Comparison of ENCODE assay signal across 11 cellular contexts in the genomic region with DNA sequence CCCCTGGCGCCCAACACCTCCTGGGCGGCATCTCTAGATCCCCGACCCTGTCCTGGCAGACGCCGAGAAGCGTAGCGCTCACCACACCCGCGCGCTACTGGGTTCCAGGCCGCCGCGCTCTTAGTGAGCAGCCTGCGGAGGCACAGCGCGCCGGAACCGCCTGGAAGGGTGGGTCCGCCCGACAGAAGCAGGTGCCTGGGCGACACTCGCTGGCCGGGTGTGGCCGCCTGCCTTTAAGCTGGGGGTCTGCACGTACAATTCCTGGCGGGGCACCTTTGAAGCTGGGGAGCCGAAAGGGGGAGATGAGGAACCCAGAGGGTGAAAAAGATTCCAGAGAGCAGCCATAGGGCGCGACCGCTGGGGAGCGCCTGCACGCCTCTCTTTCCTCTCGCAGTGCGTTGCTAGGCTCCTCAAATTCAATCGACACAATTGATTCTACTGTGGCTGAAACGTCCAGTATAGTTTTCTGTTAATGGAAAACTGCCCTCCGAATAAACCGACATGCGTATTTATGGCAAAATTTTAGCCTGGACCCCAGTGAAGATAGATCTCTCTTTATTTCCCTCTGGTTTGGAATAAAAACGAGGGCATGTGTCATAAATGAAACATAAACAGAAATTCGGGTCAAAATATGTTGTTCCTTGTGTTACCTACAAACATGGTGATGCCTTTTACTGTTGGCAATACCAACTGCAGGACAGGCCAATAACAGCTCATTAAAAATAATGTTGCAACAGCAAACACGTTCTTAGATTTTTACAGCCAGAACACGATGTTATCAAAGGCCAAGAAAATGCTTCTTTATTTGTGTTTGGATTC. TPM values are rescaled to one million over a fixed set of nuclear protein-coding genes. Genes with fewer than 3 reads are reported as not detected.
A peak's percentile ranks its signal among the peaks of the same experiment; 100 is the strongest.
DNase-seq lines count a peak whose midpoint lies in the region; ATAC-seq and TF ChIP-seq lines count a peak whose summit lies in the region.
"Had no signal": no experiment of that assay in that cellular context is flagged by ENCODE, and none has a peak within 500 bp of the region (broad histone marks: within the 10 kb centered on the region; RNA-seq: fewer than 3 reads in every experiment).

No MANE protein-coding gene starts in this region.

- no peak for TF ChIP-seq CTCF in sigmoid colon (IDR thresholded peaks at IDR 0.05)
- no peak for TF ChIP-seq CTCF in mesothelial cell of epicardium (IDR thresholded peaks at IDR 0.05; ENCODE audit: unreplicated experiment)

- intact Hi-C loops in sigmoid colon (cut with DNase I) = no loop called here

- peak; percentile 8 to 19 for ATAC-seq in activated T-cell treated with anti-CD3 and anti-CD28 coated beads, Interleukin-2, amount 50 U/mL, for 4 hours
- no peak for ATAC-seq in GM19467 (IDR thresholded peaks at IDR 0.05; ENCODE audit: unreplicated experiment)

- 2 to 5% methylated on average over 43 of the region's 43 CpGs for WGBS in sigmoid colon, 2 donors

- H3K4me3 ChIP-seq in sigmoid colon = no peak overlapping the region
- H3K4me3 ChIP-seq: MG63 had no signal

- H3K36me3 Mint-ChIP-seq in activated T-cell treated with anti-CD3 and anti-CD28 coated beads, Interleukin-2, amount 50 U/mL, for 4 hours (ENCODE audit: insufficient read depth) = no peaks in the 10 kb centered on the region
- H3K36me3 Mint-ChIP-seq in mesothelial cell of epicardium = no peaks in the 10 kb centered on the region

- peaks cover 60% of the 10 kb centered on the region for H3K4me1 Mint-ChIP-seq in activated T-cell treated with anti-CD3 and anti-CD28 coated beads, Interleukin-2, amount 50 U/mL, for 4 hours (ENCODE audit: low read depth)
- H3K4me1 Mint-ChIP-seq in mesothelial cell of epicardium = peaks cover 14% of the 10 kb centered on the region

- H3K27ac Mint-ChIP-seq in mesothelial cell of epicardium = no peak overlapping the region

- no peaks in the 10 kb centered on the region for H3K9me3 ChIP-seq in sigmoid colon
- H3K9me3 ChIP-seq: MG63 had no signal

- no peaks in the 10 kb centered on the region for H3K9me3 Mint-ChIP-seq in activated T-cell treated with anti-CD3 and anti-CD28 coated beads, Interleukin-2, amount 50 U/mL, for 4 hours
- H3K9me3 Mint-ChIP-seq in mesothelial cell of epicardium = no peaks in the 10 kb centered on the region

- TF ChIP-seq EP300 in sigmoid colon (IDR thresholded peaks at IDR 0.05) = no peak

- H3K27me3 ChIP-seq in sigmoid colon = peaks cover 90 to 100% (median 100%) of the 10 kb centered on the region in 3 donors
- H3K27me3 ChIP-seq: MG63 had no signal

- H3K36me3 ChIP-seq in sigmoid colon = no peaks in the 10 kb centered on the region
- H3K36me3 ChIP-seq: MG63 had no signal

- no peak for TF ChIP-seq POLR2A in sigmoid colon (IDR thresholded peaks at IDR 0.05)

- peaks cover 0 to 50% (median 34%) of the 10 kb centered on the region in 4 donors for H3K4me1 ChIP-seq in sigmoid colon

- peak overlapping the region; percentile 43 for H3K4me3 Mint-ChIP-seq in activated T-cell treated with anti-CD3 and anti-CD28 coated beads, Interleukin-2, amount 50 U/mL, for 4 hours
- H3K4me3 Mint-ChIP-seq in mesothelial cell of epicardium = no peak overlapping the region

- peak; percentile 11 for DNase-seq in activated T-cell treated with anti-CD3 and anti-CD28 coated beads, Interleukin-2, amount 50 U/mL, for 4 hours
- DNase-seq in activated T-cell treated with anti-CD3 and anti-CD28 coated beads for 4 hours (no peak), HuH-7 (ENCODE audit: low spot score) (peak; percentile 61), ecto neural progenitor cell (ENCODE audit: low spot score) (peak; percentile 67), sigmoid colon (peak; percentile 58), mesothelial cell of epicardium (ENCODE audit: low spot score in 2 of 2, unreplicated experiment in 2 of 2) (no peak), RPMI8226 (no peak)
- DNase-seq: MG63 had no signal

- no peak overlapping the region for H3K27ac ChIP-seq in sigmoid colon

- peaks cover 86% of the 10 kb centered on the region for H3K27me3 Mint-ChIP-seq in activated T-cell treated with anti-CD3 and anti-CD28 coated beads, Interleukin-2, amount 50 U/mL, for 4 hours (ENCODE audit: low read depth)
- peaks cover 95% of the 10 kb centered on the region for H3K27me3 Mint-ChIP-seq in mesothelial cell of epicardium (ENCODE audit: low read depth)

RNA-seq across cellular contexts. Expression of a gene that starts 4.6 kb away (rescaled TPM):
- total RNA-seq in activated T-cell treated with anti-CD3 and anti-CD28 coated beads, Interleukin-2, amount 50 U/mL, for 4 hours = under 1 TPM in 1 of 3 donors, not detected in 2; 0.16 TPM
- total RNA-seq in sigmoid colon (under 1 TPM in 2 of 4 donors, not detected in 2; 0.68 to 0.83 TPM), mesothelial cell of epicardium (not detected in 3 replicates)
- under 1 TPM in 1 of 3 donors, not detected in 2; 0.52 TPM for polyA plus RNA-seq in sigmoid colon
- total RNA-seq: posterior vena cava had no signal
- polyA plus RNA-seq: CD14-positive monocyte had no signal

RNA-seq across cellular contexts. Expression of a gene that starts 7.6 kb away (rescaled TPM):
- under 1 TPM in 1 of 3 donors, not detected in 2; 0.11 TPM for total RNA-seq in activated T-cell treated with anti-CD3 and anti-CD28 coated beads, Interleukin-2, amount 50 U/mL, for 4 hours
- total RNA-seq in sigmoid colon (under 1 TPM in 3 of 4 donors, not detected in 1; 0.27 to 0.55 (median 0.36) TPM), mesothelial cell of epicardium (not detected in 3 replicates)
- under 1 TPM in 1 of 3 donors, not detected in 2; 0.36 TPM for polyA plus RNA-seq in sigmoid colon
- total RNA-seq: posterior vena cava had no signal
- polyA plus RNA-seq: CD14-positive monocyte had no signal

RNA-seq across cellular contexts. Expression of a gene that starts 13.8 kb away (rescaled TPM):
- 100 to 1,000 TPM; 169 to 185 (median 173) TPM for total RNA-seq in activated T-cell treated with anti-CD3 and anti-CD28 coated beads, Interleukin-2, amount 50 U/mL, for 4 hours
- total RNA-seq in sigmoid colon = 100 to 1,000 TPM in 2 of 4 donors, 10 to 100 TPM in 2; 75.6 to 116 (median 101) TPM
- 10 to 100 TPM; 39.6 to 82.1 (median 68.7) TPM for polyA plus RNA-seq in sigmoid colon
- total RNA-seq in mesothelial cell of epicardium = 70.0 to 71.5 TPM (median 71.1 TPM) in 3 replicates

Comparison
In these comparisons a context has a peak if more than half of its experiments do, and no peak if none do; other contexts are left out.
1. DNase-seq: peak in activated T-cell treated with anti-CD3 and anti-CD28 coated beads, Interleukin-2, amount 50 U/mL, for 4 hours (single experiment), HuH-7 (single experiment), ecto neural progenitor cell (single experiment) and sigmoid colon (single experiment); none in activated T-cell treated with anti-CD3 and anti-CD28 coated beads for 4 hours (single experiment), mesothelial cell of epicardium (0 of 2) and RPMI8226 (single experiment).